ENCODE assay signal across 9 cellular contexts in the genomic region with DNA sequence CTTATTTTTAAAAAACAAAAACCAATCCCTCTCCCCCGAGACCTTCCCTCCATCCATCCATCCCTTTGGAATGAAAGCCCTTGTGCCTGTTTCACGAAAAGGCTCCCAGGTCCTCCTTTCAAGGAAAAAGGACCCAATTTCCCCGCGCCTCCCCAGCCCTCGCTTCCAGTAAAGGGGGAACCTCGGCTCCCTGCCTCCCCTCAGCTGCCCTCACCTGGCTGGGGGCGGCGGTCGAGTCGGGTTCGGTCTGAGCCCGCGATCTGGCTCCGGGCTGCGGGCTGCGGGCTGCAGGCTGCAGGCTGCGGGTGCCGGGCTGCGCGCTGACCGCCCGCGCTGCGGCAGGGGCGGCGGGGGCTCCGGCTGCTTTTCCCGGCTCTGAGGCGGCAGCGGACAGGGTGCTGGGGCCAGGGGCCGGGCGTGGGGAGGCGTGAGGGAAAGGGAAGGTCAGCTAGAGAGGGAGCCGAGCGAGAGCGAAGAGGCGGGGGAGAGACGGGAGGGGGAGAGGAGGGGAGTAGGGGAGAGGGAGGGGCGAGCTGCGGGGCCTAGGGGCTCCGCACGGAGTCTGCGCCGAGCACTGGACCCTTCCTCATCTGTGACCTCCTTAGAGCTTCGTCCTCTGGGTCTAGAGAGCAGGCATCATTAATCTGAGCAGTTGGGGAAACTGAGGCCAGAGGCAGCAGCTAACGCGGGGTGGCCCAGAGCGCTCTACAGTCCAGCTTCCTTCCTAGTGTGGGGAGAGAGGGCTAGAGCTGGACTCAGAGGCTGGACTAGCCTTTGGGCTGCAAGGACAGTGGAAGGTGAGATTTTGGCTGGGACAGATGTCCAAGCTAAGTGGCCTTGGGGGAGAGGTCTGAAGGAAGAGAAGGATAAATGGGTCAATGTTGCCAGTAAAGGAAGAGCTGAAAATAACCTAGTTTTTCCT. TPM values are rescaled to one million over a fixed set of nuclear protein-coding genes. Genes with fewer than 3 reads are reported as not detected.
DNase-seq lines count a peak whose midpoint lies in the region; ATAC-seq and TF ChIP-seq lines count a peak whose summit lies in the region.
"Had no signal": no experiment of that assay in that cellular context is flagged by ENCODE, and none has a peak within 500 bp of the region (broad histone marks: within the 10 kb centered on the region; RNA-seq: fewer than 3 reads in every experiment).

Gene C1QTNF4, minus strand, starts transcription at position 478 of the 922 bp plus-strand sequence. CDS start 3,601 bp downstream, outside the sequence.

- H3K36me3 Mint-ChIP-seq in activated naive CD8-positive, alpha-beta T cell = no peaks in the 10 kb centered on the region
- no peaks in the 10 kb centered on the region for H3K36me3 Mint-ChIP-seq in activated naive CD8-positive, alpha-beta T cell treated with anti-CD3 and anti-CD28 coated beads, Interleukin-2, amount 50 U/mL, for 24 hours (ENCODE audit: low read depth)
- no peaks in the 10 kb centered on the region for H3K36me3 Mint-ChIP-seq in type B pancreatic cell

- H3K27ac Mint-ChIP-seq in activated naive CD8-positive, alpha-beta T cell = no peak within 1 kb of the TSS
- no peak within 1 kb of the TSS for H3K27ac Mint-ChIP-seq in activated naive CD8-positive, alpha-beta T cell treated with anti-CD3 and anti-CD28 coated beads, Interleukin-2, amount 50 U/mL, for 24 hours
- H3K27ac Mint-ChIP-seq in type B pancreatic cell = peak within 1 kb of the TSS; percentile 5

- H3K4me3 ChIP-seq in lower lobe of right lung = peak within 1 kb of the TSS; percentile 23

- peaks cover 6% of the 10 kb centered on the region for H3K4me1 ChIP-seq in lower lobe of right lung

- TF ChIP-seq CTCF in lower lobe of right lung (IDR thresholded peaks at IDR 0.05) (no peak), type B pancreatic cell (conservative IDR thresholded peaks at IDR 0.05) (no peak)

- H3K4me3 Mint-ChIP-seq in activated naive CD8-positive, alpha-beta T cell = peak within 1 kb of the TSS; percentile 44
- H3K4me3 Mint-ChIP-seq in activated naive CD8-positive, alpha-beta T cell treated with anti-CD3 and anti-CD28 coated beads, Interleukin-2, amount 50 U/mL, for 24 hours = no peak within 1 kb of the TSS
- H3K4me3 Mint-ChIP-seq in type B pancreatic cell = peak within 1 kb of the TSS; percentile 82

- H3K27ac ChIP-seq in lower lobe of right lung = no peak within 1 kb of the TSS

- no peaks in the 10 kb centered on the region for H3K9me3 Mint-ChIP-seq in activated naive CD8-positive, alpha-beta T cell (ENCODE audit: low read depth)
- H3K9me3 Mint-ChIP-seq in activated naive CD8-positive, alpha-beta T cell treated with anti-CD3 and anti-CD28 coated beads, Interleukin-2, amount 50 U/mL, for 24 hours = no peaks in the 10 kb centered on the region
- no peaks in the 10 kb centered on the region for H3K9me3 Mint-ChIP-seq in type B pancreatic cell

- H3K4me1 Mint-ChIP-seq in activated naive CD8-positive, alpha-beta T cell (ENCODE audit: low read depth) = peaks cover 9% of the 10 kb centered on the region
- peaks cover 12% of the 10 kb centered on the region for H3K4me1 Mint-ChIP-seq in activated naive CD8-positive, alpha-beta T cell treated with anti-CD3 and anti-CD28 coated beads, Interleukin-2, amount 50 U/mL, for 24 hours
- H3K4me1 Mint-ChIP-seq in type B pancreatic cell (ENCODE audit: unreplicated experiment) = peaks cover 13% of the 10 kb centered on the region

- peaks cover 50% of the 10 kb centered on the region for H3K27me3 ChIP-seq in lower lobe of right lung (ENCODE audit: low read depth)

- no peak for DNase-seq in activated naive CD8-positive, alpha-beta T cell treated with anti-CD3 and anti-CD28 coated beads, Interleukin-2, amount 50 U/mL, for 24 hours
- DNase-seq in cerebellar cortex (ENCODE audit: low spot score) = peak; percentile 38
- no peak for DNase-seq in lower lobe of right lung
- DNase-seq in type B pancreatic cell (ENCODE audit: extremely low spot score, unreplicated experiment) = no peak
- no peak for DNase-seq in ACHN
- no peak for DNase-seq in NK-92 (lab: John Stamatoyannopoulos, UW; ENCODE audit: unreplicated experiment)
- DNase-seq: NCI-H1930 had no signal

- intact Hi-C loops in lower lobe of right lung (cut with DNase I) = no loop called here

- peaks cover 22% of the 10 kb centered on the region for H3K27me3 Mint-ChIP-seq in activated naive CD8-positive, alpha-beta T cell
- peaks cover 30% of the 10 kb centered on the region for H3K27me3 Mint-ChIP-seq in activated naive CD8-positive, alpha-beta T cell treated with anti-CD3 and anti-CD28 coated beads, Interleukin-2, amount 50 U/mL, for 24 hours
- H3K27me3 Mint-ChIP-seq in type B pancreatic cell = peaks cover 40% of the 10 kb centered on the region

- no peak for ATAC-seq in activated naive CD8-positive, alpha-beta T cell treated with anti-CD3 and anti-CD28 coated beads, Interleukin-2, amount 50 U/mL, for 24 hours
- peak in 1 of 2 donors; percentile 14 for ATAC-seq in lower lobe of right lung
- ATAC-seq in activated CD4-positive, CD25-positive, alpha-beta regulatory T cell treated with anti-CD3 and anti-CD28 coated beads, Interleukin-2, amount 50 U/mL, for 24 hours = no peak

- H3K9me3 ChIP-seq in lower lobe of right lung = no peaks in the 10 kb centered on the region

- no peaks in the 10 kb centered on the region for H3K36me3 ChIP-seq in lower lobe of right lung

- in situ Hi-C loops in ACHN (cut with HindIII; ENCODE audit: low pct_ligation_motif_present, low pct_unique_long_range_greater_than_20kb, low sequenced_read_pairs) = no loop called here

RNA-seq across cellular contexts. Expression of gene C1QTNF4, which starts in this region (rescaled TPM):
- 1.3 TPM for total RNA-seq in lower lobe of right lung
- 0.43 and 11.7 TPM in 2 replicates for total RNA-seq in type B pancreatic cell (ENCODE audit: low replicate concordance)
